26 cellular contexts compared by ENCODE assay signal in the genomic region with DNA sequence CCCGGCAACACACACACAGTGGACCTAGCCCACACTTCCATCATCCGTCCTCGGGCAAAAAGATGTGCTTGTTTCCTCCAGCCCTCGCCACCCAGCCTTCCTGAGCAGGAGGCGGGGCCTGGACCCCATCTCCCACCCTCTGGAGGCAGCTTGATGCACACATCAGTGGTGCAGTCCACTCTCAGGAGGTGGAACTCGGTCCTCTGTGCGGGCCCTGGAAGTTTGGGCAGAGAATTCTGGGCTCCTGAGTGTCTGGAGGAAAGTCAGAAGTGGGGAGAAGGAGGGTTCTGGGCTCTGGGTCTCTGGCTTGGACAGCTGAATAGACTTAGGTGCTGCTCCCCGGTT.
"Had no signal": no experiment of that assay in that cellular context is flagged by ENCODE, and none has a peak within 500 bp of the region (broad histone marks: within the 10 kb centered on the region; RNA-seq: fewer than 3 reads in every experiment).

No MANE protein-coding gene starts in this region.

- H3K36me3 ChIP-seq: adrenal gland, colonic mucosa, neutrophil, suprapubic skin, tibial artery had no signal

- H3K27ac ChIP-seq: body of pancreas, colonic mucosa, epithelial cell of prostate, neutrophil, suprapubic skin, tibial artery had no signal

- H3K4me1 ChIP-seq: body of pancreas, colonic mucosa, tibial artery had no signal

- H3K4me3 ChIP-seq: adrenal gland, body of pancreas, colonic mucosa, lung, mucosa of descending colon, smooth muscle cell, suprapubic skin, tibial artery had no signal

- DNase-seq: activated B cell treated with CpG ODN at 0.5 μM for 24 hours; activated CD4-positive, alpha-beta T cell treated with anti-CD3 and anti-CD28 coated beads, Interleukin-2, amount 50 U/mL, for 1 hour; activated CD8-positive, alpha-beta memory T cell treated with anti-CD3 and anti-CD28 coated beads, Interleukin-2, amount 10 ng/mL, durations not matched to agents 7 days and 5 days; activated CD8-positive, alpha-beta T cell treated with anti-CD3 and anti-CD28 coated beads for 36 hours; activated naive CD4-positive, alpha-beta T cell; activated T-cell treated with anti-CD3 and anti-CD28 coated beads, Interleukin-2, amount 50 U/mL, for 48 hours; adrenal gland; body of pancreas; cerebellar nuclear complex; colonic mucosa; effector CD8-positive, alpha-beta T cell; head of caudate nucleus; mesendoderm; mucosa of descending colon; stimulated activated CD4-positive, alpha-beta T cell treated with anti-CD3 and anti-CD28 coated beads, Interleukin-15, amount 100 ng/mL, for 24 hours; stimulated activated CD4-positive, alpha-beta T cell treated with anti-CD3 and anti-CD28 coated beads, Interleukin-2, amount 100 ng/mL, for 24 hours; stimulated activated naive CD4-positive, alpha-beta T cell; tibial artery had no signal

- H3K27me3 ChIP-seq: adrenal gland, body of pancreas, colonic mucosa, suprapubic skin, tibial artery had no signal

- H3K9me3 ChIP-seq: adrenal gland, body of pancreas, colonic mucosa, mucosa of descending colon, neutrophil, suprapubic skin, tibial artery had no signal

- ATAC-seq: activated CD8-positive, alpha-beta memory T cell treated with anti-CD3 and anti-CD28 coated beads, Interleukin-2, amount 10 ng/mL, durations not matched to agents 7 days and 5 days; activated CD8-positive, alpha-beta T cell treated with anti-CD3 and anti-CD28 coated beads for 36 hours; activated naive CD4-positive, alpha-beta T cell treated with anti-CD3 and anti-CD28 coated beads, Interleukin-2, amount 50 U/mL, for 72 hours; body of pancreas; left lobe of liver; natural killer cell treated with Interleukin-12 subunit alpha and Interleukin-12 subunit beta and Interleukin-15 and Interleukin-18, amount 100 ng/mL, for 72 hours had no signal
